Comparison of ENCODE assay signal across 1 cellular context in genomic region chr7:26815452-26815851, GRCh38.
TF ChIP-seq lines count a peak whose summit lies in the region.

No MANE protein-coding gene starts in this region.

TF ChIP-seq in SK-N-SH treated with all-trans-retinoic acid at 6 μM for 48 hours, 23 proteins besides CTCF, POLR2A, EP300 and RAD21 (continued from another document):
- TF ChIP-seq PATZ1 (CRISPR knock-in tag; IDR thresholded peaks at IDR 0.05; ENCODE audit: borderline replicate concordance) (no peak), ESRRG (CRISPR knock-in tag; IDR thresholded peaks at IDR 0.05) (no peak), POU6F1 (CRISPR knock-in tag; IDR thresholded peaks at IDR 0.05; ENCODE audit: borderline replicate concordance, low read depth) (no peak), ARNTL (CRISPR knock-in tag; IDR thresholded peaks at IDR 0.05; ENCODE audit: borderline replicate concordance, low read depth) (no peak)
